16 cellular contexts compared by ENCODE assay signal in genomic region chr6:55474386-55474785, GRCh38.
"Had no signal": no experiment of that assay in that cellular context is flagged by ENCODE, and none has a peak within 500 bp of the region (broad histone marks: within the 10 kb centered on the region; RNA-seq: fewer than 3 reads in every experiment).

No MANE protein-coding gene starts in this region.

- H3K9me3 Mint-ChIP-seq: activated naive CD4-positive, alpha-beta T cell treated with anti-CD3 and anti-CD28 coated beads, Interleukin-2, amount 10 ng/mL, durations not matched to agents 7 days and 5 days; activated T-helper 2 cell treated with anti-CD3 and anti-CD28 coated beads, Interferon-gamma antibody, Interleukin-2, Interleukin-4, amounts not matched to agents 10 μg/mL and 5 μg/mL and 100 μg/mL, durations not matched to agents 14 hours and 24 hours and 36 hours had no signal

- H3K27me3 Mint-ChIP-seq: activated naive CD4-positive, alpha-beta T cell treated with anti-CD3 and anti-CD28 coated beads, Interleukin-2, amount 10 ng/mL, durations not matched to agents 7 days and 5 days had no signal

- H3K27ac ChIP-seq: esophagus squamous epithelium, lower lobe of right lung, neural progenitor cell, parathyroid adenoma, thoracic aorta, upper lobe of right lung had no signal

- H3K4me1 Mint-ChIP-seq: activated naive CD4-positive, alpha-beta T cell treated with anti-CD3 and anti-CD28 coated beads, Interleukin-2, amount 10 ng/mL, durations not matched to agents 7 days and 5 days; mesothelial cell of epicardium; neural progenitor cell; stimulated activated effector memory CD8-positive, alpha-beta T cell treated with anti-CD3 and anti-CD28 coated beads, Interleukin-12 subunit alpha, Interleukin-12 subunit beta, amount 100 ng/mL, for 72 hours had no signal

- H3K36me3 Mint-ChIP-seq: activated naive CD4-positive, alpha-beta T cell treated with anti-CD3 and anti-CD28 coated beads, Interleukin-2, amount 10 ng/mL, durations not matched to agents 7 days and 5 days; neural progenitor cell; stimulated activated effector memory CD8-positive, alpha-beta T cell treated with anti-CD3 and anti-CD28 coated beads, Interleukin-12 subunit alpha, Interleukin-12 subunit beta, amount 100 ng/mL, for 72 hours had no signal

- H3K4me3 Mint-ChIP-seq: activated naive CD4-positive, alpha-beta T cell treated with anti-CD3 and anti-CD28 coated beads, Interleukin-2, amount 10 ng/mL, durations not matched to agents 7 days and 5 days; mesothelial cell of epicardium; neural progenitor cell; stimulated activated effector memory CD8-positive, alpha-beta T cell treated with anti-CD3 and anti-CD28 coated beads, Interleukin-12 subunit alpha, Interleukin-12 subunit beta, amount 100 ng/mL, for 72 hours had no signal

- H3K4me1 ChIP-seq: esophagus squamous epithelium, lower lobe of right lung, neural progenitor cell, parathyroid adenoma, upper lobe of right lung had no signal

- ATAC-seq: left cardiac atrium; lower lobe of right lung; stimulated activated effector memory CD8-positive, alpha-beta T cell treated with anti-CD3 and anti-CD28 coated beads, Interleukin-12 subunit alpha, Interleukin-12 subunit beta, amount 100 ng/mL, for 72 hours; upper lobe of right lung had no signal

- H3K27ac Mint-ChIP-seq: activated naive CD4-positive, alpha-beta T cell treated with anti-CD3 and anti-CD28 coated beads, Interleukin-2, amount 10 ng/mL, durations not matched to agents 7 days and 5 days; activated T-helper 2 cell treated with anti-CD3 and anti-CD28 coated beads, Interferon-gamma antibody, Interleukin-2, Interleukin-4, amounts not matched to agents 10 μg/mL and 5 μg/mL and 100 μg/mL, durations not matched to agents 14 hours and 24 hours and 36 hours; mesothelial cell of epicardium; neural progenitor cell; stimulated activated effector memory CD8-positive, alpha-beta T cell treated with anti-CD3 and anti-CD28 coated beads, Interleukin-12 subunit alpha, Interleukin-12 subunit beta, amount 100 ng/mL, for 72 hours had no signal

- H3K4me2 ChIP-seq: neural progenitor cell had no signal

- H3K27me3 ChIP-seq: esophagus squamous epithelium, neural progenitor cell, upper lobe of right lung had no signal

- H3K79me2 ChIP-seq: parathyroid adenoma had no signal

- H3K4me3 ChIP-seq: esophagus squamous epithelium, lower lobe of right lung, neural progenitor cell, thoracic aorta, upper lobe of right lung had no signal

- DNase-seq: activated CD4-positive, alpha-beta T cell treated with anti-CD3 and anti-CD28 coated beads, Interleukin-2, amount 50 U/mL, for 1 hour; activated CD4-positive, CD25-positive, alpha-beta regulatory T cell; activated naive CD4-positive, alpha-beta T cell treated with anti-CD3 and anti-CD28 coated beads, Interleukin-2, amount 10 ng/mL, durations not matched to agents 7 days and 5 days; activated T-cell treated with anti-CD3 and anti-CD28 coated beads for 4 hours; esophagus squamous epithelium; head of caudate nucleus; left cardiac atrium; lower lobe of right lung; T-helper 2 cell; upper lobe of right lung had no signal

- H3K9me3 ChIP-seq: esophagus squamous epithelium, lower lobe of right lung, thoracic aorta, upper lobe of right lung had no signal

- H3K9ac ChIP-seq: neural progenitor cell, parathyroid adenoma had no signal

- H3K36me3 ChIP-seq: esophagus squamous epithelium, lower lobe of right lung, neural progenitor cell, thoracic aorta, upper lobe of right lung had no signal

- H2AFZ ChIP-seq: neural progenitor cell, parathyroid adenoma had no signal
